Comparison of ENCODE assay signal across 8 cellular contexts in genomic region chr2:105294844-105295481, GRCh38. TPM values are rescaled to one million over a fixed set of nuclear protein-coding genes. Genes with fewer than 3 reads are reported as not detected.
DNase-seq lines count a peak whose midpoint lies in the region; ATAC-seq and TF ChIP-seq lines count a peak whose summit lies in the region.

No MANE protein-coding gene starts in this region.

- in situ Hi-C loops in G401 (cut with HindIII; ENCODE audit: low sequenced_read_pairs) (no loop called here), brain microvascular endothelial cell (cut with HindIII; ENCODE audit: low pct_ligation_motif_present, low sequenced_read_pairs) (no loop called here)

- peaks cover 27 to 54% (median 39%) of the 10 kb centered on the region in 3 donors for H3K36me3 Mint-ChIP-seq in immature natural killer cell

- H3K4me1 Mint-ChIP-seq in immature natural killer cell = peaks cover 3 to 16% of the 10 kb centered on the region in 2 donors

- DNase-seq in G401 (ENCODE audit: low spot score) (peak; percentile 60), HFF-Myc (ENCODE audit: extremely low read depth, low read depth) (peak; percentile 44), NOMO-1 treated with DMSO at 0.1 percent for 48 hours (lab: John Stamatoyannopoulos, UW; ENCODE audit: unreplicated experiment) (peak; percentile 3), brain microvascular endothelial cell (peak; percentile 77), immature natural killer cell (peak in 2 of 3 donors; percentile 9 to 14), OCI-M2 (lab: John Stamatoyannopoulos, UW; ENCODE audit: unreplicated experiment) (no peak)
- peak; percentile 20 for DNase-seq in stimulated activated naive CD8-positive, alpha-beta T cell treated with anti-CD3 and anti-CD28 coated beads, Interleukin-15, Interleukin-2, amounts not matched to agents 100 U/mL and 50 U/mL, for 24 hours

- peaks cover 8% of the 10 kb centered on the region for H3K36me3 ChIP-seq in brain microvascular endothelial cell (replicated peaks)

- H3K27me3 Mint-ChIP-seq in immature natural killer cell (ENCODE audit: low read depth in 3 of 3) = peaks cover 0 to 2% (median 0%) of the 10 kb centered on the region in 3 donors

- H3K27ac Mint-ChIP-seq in immature natural killer cell = peak overlapping the region in 1 of 6 donors; percentile 10

- H3K4me3 Mint-ChIP-seq in immature natural killer cell = no peak overlapping the region

- no peaks in the 10 kb centered on the region for H3K27me3 ChIP-seq in brain microvascular endothelial cell (replicated peaks)

- no peak overlapping the region for H3K27ac ChIP-seq in brain microvascular endothelial cell

- ATAC-seq in stimulated activated naive CD8-positive, alpha-beta T cell treated with anti-CD3 and anti-CD28 coated beads, Interleukin-15, Interleukin-2, amounts not matched to agents 100 U/mL and 50 U/mL, for 24 hours = no peak
- ATAC-seq in HG02763 (IDR thresholded peaks at IDR 0.05; ENCODE audit: unreplicated experiment) = no peak

- H3K9me3 Mint-ChIP-seq in immature natural killer cell = no peaks in the 10 kb centered on the region

- TF ChIP-seq CTCF in HFF-Myc (IDR thresholded peaks at IDR 0.05; ENCODE audit: low read depth, low read length, missing control alignments) = peak; percentile 67
- peak; percentile 79 for TF ChIP-seq CTCF in brain microvascular endothelial cell (IDR thresholded peaks at IDR 0.05; ENCODE audit: low read depth, low read length, missing control alignments)

- no peak overlapping the region for H3K4me3 ChIP-seq in HFF-Myc (replicated peaks; ENCODE audit: low read depth, low read length)
- H3K4me3 ChIP-seq in brain microvascular endothelial cell (ENCODE audit: low read depth, low read length) = no peak overlapping the region

RNA-seq across cellular contexts. Expression of gene TGFBRAP1, which starts 34.6 kb away (rescaled TPM):
- total RNA-seq in G401 (2014; rRNA removed; shearing (Covaris generic)) = 16.7 and 30.4 TPM in 2 replicates
- 10 to 100 TPM; 10.7 to 29.8 (median 15.7) TPM for polyA plus RNA-seq in immature natural killer cell

RNA-seq across cellular contexts. Expression of gene C2orf49, which starts 42.4 kb away (rescaled TPM):
- 8.3 and 46.0 TPM in 2 replicates for total RNA-seq in G401 (2014; rRNA removed; shearing (Covaris generic))
- 10 to 100 TPM in 2 of 3 donors, 1 to 10 TPM in 1; 4.6 to 12.2 (median 11.1) TPM for polyA plus RNA-seq in immature natural killer cell

RNA-seq across cellular contexts. Expression of gene GPR45, which starts 53.4 kb away (rescaled TPM):
- total RNA-seq in G401 (2014; rRNA removed; shearing (Covaris generic)) = not detected in 2 replicates
- not detected for polyA plus RNA-seq in immature natural killer cell
